Comparison of ENCODE assay signal across 15 cellular contexts in the genomic region with DNA sequence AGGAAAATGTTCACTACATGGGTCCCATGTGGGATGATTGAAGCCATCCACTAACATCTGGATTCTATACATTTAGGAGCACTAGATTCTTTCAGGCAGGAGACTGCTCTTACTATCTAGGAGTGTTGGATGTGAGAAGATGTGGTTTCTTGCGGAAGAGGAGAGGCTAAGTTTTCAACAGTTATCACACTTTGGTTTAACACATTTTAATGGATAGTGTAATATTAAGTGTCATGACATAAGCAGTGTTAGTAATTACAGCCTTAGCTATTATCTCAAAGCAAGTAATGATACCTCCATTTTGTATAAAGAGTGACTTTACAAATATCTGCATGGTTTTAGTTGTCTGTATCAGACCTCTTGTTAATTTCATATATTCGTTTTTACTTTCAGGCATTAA.
"Had no signal": no experiment of that assay in that cellular context is flagged by ENCODE, and none has a peak within 500 bp of the region (broad histone marks: within the 10 kb centered on the region; RNA-seq: fewer than 3 reads in every experiment).

No MANE protein-coding gene starts in this region.

- H3K4me1 Mint-ChIP-seq: memory B cell; stimulated activated naive B cell treated with anti-CD40 and anti-IgM and Interleukin-4, amounts not matched to agents 10 μg/mL and 1 μg/mL and 100 μg/mL, for 72 hours had no signal

- H3K4me3 Mint-ChIP-seq: dendritic cell treated with granulocyte-macrophage colony-stimulating factor and Interleukin-4, amounts not matched to agents 40 ng/mL and 50 ng/mL, for 4 days; memory B cell; stimulated activated naive B cell treated with anti-CD40 and anti-IgM and Interleukin-4, amounts not matched to agents 10 μg/mL and 1 μg/mL and 100 μg/mL, for 72 hours; stimulated activated naive CD8-positive, alpha-beta T cell treated with anti-CD3 and anti-CD28 coated beads, Interleukin-15, Interleukin-2, amounts not matched to agents 100 ng/mL and 50 ng/mL, for 24 hours had no signal

- H3K9me3 Mint-ChIP-seq: dendritic cell treated with granulocyte-macrophage colony-stimulating factor and Interleukin-4, amounts not matched to agents 40 ng/mL and 50 ng/mL, for 4 days; memory B cell; stimulated activated naive B cell treated with anti-CD40 and anti-IgM and Interleukin-4, amounts not matched to agents 10 μg/mL and 1 μg/mL and 100 μg/mL, for 72 hours; stimulated activated naive CD8-positive, alpha-beta T cell treated with anti-CD3 and anti-CD28 coated beads, Interleukin-15, Interleukin-2, amounts not matched to agents 100 ng/mL and 50 ng/mL, for 24 hours had no signal

- H3K27ac Mint-ChIP-seq: dendritic cell treated with granulocyte-macrophage colony-stimulating factor and Interleukin-4, amounts not matched to agents 40 ng/mL and 50 ng/mL, for 4 days; memory B cell; stimulated activated naive B cell treated with anti-CD40 and anti-IgM and Interleukin-4, amounts not matched to agents 10 μg/mL and 1 μg/mL and 100 μg/mL, for 72 hours; stimulated activated naive CD8-positive, alpha-beta T cell treated with anti-CD3 and anti-CD28 coated beads, Interleukin-15, Interleukin-2, amounts not matched to agents 100 ng/mL and 50 ng/mL, for 24 hours had no signal

- ATAC-seq: psoas muscle; right cardiac atrium; stimulated activated naive B cell treated with anti-CD40 and anti-IgM and Interleukin-4, amounts not matched to agents 10 μg/mL and 1 μg/mL and 100 μg/mL, for 72 hours had no signal

- DNase-seq: colonic mucosa; kidney; occipital lobe; ovary; posterior cingulate gyrus; psoas muscle; right cardiac atrium; sigmoid colon; stimulated activated CD4-positive, alpha-beta T cell treated with anti-CD3 and anti-CD28 coated beads, Interleukin-2, amount 100 ng/mL, for 24 hours; stimulated activated CD4-positive, alpha-beta T cell treated with anti-CD3 and anti-CD28 coated beads, Interleukin-4, amount 100 ng/mL, for 24 hours; stimulated activated naive B cell treated with anti-CD40 and anti-IgM and Interleukin-4, amounts not matched to agents 10 μg/mL and 1 μg/mL and 100 μg/mL, for 72 hours; upper lobe of left lung had no signal

- H3K36me3 Mint-ChIP-seq: stimulated activated naive B cell treated with anti-CD40 and anti-IgM and Interleukin-4, amounts not matched to agents 10 μg/mL and 1 μg/mL and 100 μg/mL, for 72 hours had no signal

- H3K27me3 Mint-ChIP-seq: dendritic cell treated with granulocyte-macrophage colony-stimulating factor and Interleukin-4, amounts not matched to agents 40 ng/mL and 50 ng/mL, for 4 days; memory B cell; stimulated activated naive B cell treated with anti-CD40 and anti-IgM and Interleukin-4, amounts not matched to agents 10 μg/mL and 1 μg/mL and 100 μg/mL, for 72 hours; stimulated activated naive CD8-positive, alpha-beta T cell treated with anti-CD3 and anti-CD28 coated beads, Interleukin-15, Interleukin-2, amounts not matched to agents 100 ng/mL and 50 ng/mL, for 24 hours had no signal
